11 cellular contexts compared by ENCODE assay signal in genomic region chr2:176080540-176081355, GRCh38. TPM values are rescaled to one million over a fixed set of nuclear protein-coding genes. Genes with fewer than 3 reads are reported as not detected.
DNase-seq lines count a peak whose midpoint lies in the region; ATAC-seq and TF ChIP-seq lines count a peak whose summit lies in the region.
"Had no signal": no experiment of that assay in that cellular context is flagged by ENCODE, and none has a peak within 500 bp of the region (broad histone marks: within the 10 kb centered on the region; RNA-seq: fewer than 3 reads in every experiment).

No MANE protein-coding gene starts in this region.

- H2AFZ ChIP-seq in osteoblast (ENCODE audit: low read length): no peak overlapping the region

- H3K4me3 Mint-ChIP-seq in Caco-2 (ENCODE audit: unreplicated experiment): peak overlapping the region; percentile 85

- H4K20me1 ChIP-seq in osteoblast (ENCODE audit: insufficient read depth, low read length): no peaks in the 10 kb centered on the region

- H3K36me3 ChIP-seq in Caco-2 (ENCODE audit: control insufficient read depth, insufficient read depth, low read length) (no peaks in the 10 kb centered on the region), colonic mucosa (no peaks in the 10 kb centered on the region), osteoblast (ENCODE audit: insufficient read depth, low read length) (no peaks in the 10 kb centered on the region), SJCRH30 (no peaks in the 10 kb centered on the region), right lobe of liver (no peaks in the 10 kb centered on the region), spleen (peaks cover 0 to 3% (median 0%) of the 10 kb centered on the region in 6 donors)

- POLR2A ChIA-PET in Caco-2 (lab: Charles Lee): no interaction called here

- peaks cover 57% of the 10 kb centered on the region for H3K27me3 Mint-ChIP-seq in Caco-2 (ENCODE audit: insufficient read depth, unreplicated experiment)

- H3K9me3 Mint-ChIP-seq in Caco-2 (ENCODE audit: unreplicated experiment): no peaks in the 10 kb centered on the region

- H3K36me3 Mint-ChIP-seq in Caco-2 (ENCODE audit: insufficient read depth, unreplicated experiment): peaks cover 5% of the 10 kb centered on the region

- ATAC-seq in right lobe of liver: no peak

- no TSS peak for BruUV-seq in Caco-2 (replicated peaks; lab: Mats Ljungman, UMichigan)

- H3K27me3 ChIP-seq in Caco-2 (replicated peaks; ENCODE audit: control insufficient read depth, insufficient read depth, low read length) (peaks cover 16% of the 10 kb centered on the region), colonic mucosa (peaks cover 95% of the 10 kb centered on the region), osteoblast (ENCODE audit: insufficient read depth, low read length) (peaks cover 97% of the 10 kb centered on the region), SJCRH30 (no peaks in the 10 kb centered on the region), right lobe of liver (peaks cover 39 to 87% of the 10 kb centered on the region in 2 donors), spleen (replicated peaks in 1 of 7) (peaks cover 28 to 100% (median 99%) of the 10 kb centered on the region in 7 donors)

- H3K9me3 ChIP-seq in Caco-2 (peaks cover 15% of the 10 kb centered on the region), colonic mucosa (no peaks in the 10 kb centered on the region), osteoblast (ENCODE audit: low read depth, low read length) (no peaks in the 10 kb centered on the region), SJCRH30 (replicated peaks) (no peaks in the 10 kb centered on the region), right lobe of liver (no peaks in the 10 kb centered on the region), spleen (peaks cover 0 to 57% (median 4%) of the 10 kb centered on the region in 8 donors)

- H3K79me2 ChIP-seq in osteoblast (ENCODE audit: insufficient read depth, low read length): no peaks in the 10 kb centered on the region

- CTCF ChIA-PET in Caco-2 (lab: Charles Lee): interaction anchor here (0.6 to 1.2 kb wide), 4 partner anchors 26 to 716 kb away, joined by 3 to 4 read pairs (median 3); no protein-coding TSS in a partner anchor

- H3K4me2 ChIP-seq in osteoblast (ENCODE audit: insufficient read depth, low read length): peak overlapping the region; percentile 43

- H3K9ac ChIP-seq in colonic mucosa (ENCODE audit: low read depth in 2 of 2, low read length in 2 of 2): no peak overlapping the region

- H3K27ac ChIP-seq in colonic mucosa (no peak overlapping the region), osteoblast (ENCODE audit: low read depth, low read length) (no peak overlapping the region), SJCRH30 (no peak overlapping the region), right lobe of liver (no peak overlapping the region), spleen (no peak overlapping the region)

- TF ChIP-seq CTCF in Caco-2 (IDR thresholded peaks at IDR 0.05; ENCODE audit: insufficient read depth in 1 of 2, low read depth in 1 of 2, low read length in 1 of 2, severe bottlenecking in 1 of 2, unreplicated experiment in 1 of 2) (no peak), colonic mucosa (IDR thresholded peaks at IDR 0.05) (no peak), osteoblast (IDR thresholded peaks at IDR 0.05; ENCODE audit: extremely low read depth, low read depth, low read length) (no peak), right lobe of liver (IDR thresholded peaks at IDR 0.05) (no peak), spleen (IDR thresholded peaks at IDR 0.05 in 8 of 11, conservative IDR thresholded peaks at IDR 0.05 in 3 of 11) (no peak)

- TF ChIP-seq POLR2A in right lobe of liver (IDR thresholded peaks at IDR 0.05) (no peak), spleen (IDR thresholded peaks at IDR 0.05) (no peak)

- H3K4me1 Mint-ChIP-seq in Caco-2 (ENCODE audit: low read depth, unreplicated experiment): peaks cover 19% of the 10 kb centered on the region

- intact Hi-C loops in Caco-2 (cut with micrococcal nuclease; ENCODE audit: unreplicated experiment) (loop anchor here (1.0 to 10.0 kb wide), 4 partner anchors 78 to 390 kb away; partner anchors contain the start of gene LNPK), colonic mucosa (cut with DNase I) (no loop called here), right lobe of liver (cut with DNase I) (loop anchor here in 1 of 2 donors (10.0 kb wide), 1 partner anchor 396 kb away; no protein-coding TSS in a partner anchor), spleen (cut with DNase I; ENCODE audit: low total_unique reads) (no loop called here)

- peak overlapping the region; percentile 33 for H3K4me3 ChIP-seq in Caco-2 (ENCODE audit: low read depth, low read length)
- peak overlapping the region; percentile 9 for H3K4me3 ChIP-seq in colonic mucosa
- peak overlapping the region; percentile 30 for H3K4me3 ChIP-seq in osteoblast (ENCODE audit: insufficient read depth, low read length)
- no peak overlapping the region for H3K4me3 ChIP-seq in SJCRH30
- no peak overlapping the region for H3K4me3 ChIP-seq in right lobe of liver
- H3K4me3 ChIP-seq in spleen: peak overlapping the region in 1 of 8 donors; percentile 53

- WGBS in right lobe of liver (ENCODE audit: insufficient coverage, low coverage, low lambda C conversion rate, missing lambda C conversion rate): 12% methylated on average over 24 of the region's 67 CpGs
- 6 to 15% (median 10%) methylated on average over 45 to 67 of the region's 67 CpGs for WGBS in spleen, 5 donors

- DNase-seq in Caco-2: peak; percentile 58 to 63
- DNase-seq in HT1080 (ENCODE audit: low read depth): peak; percentile 28
- DNase-seq in colonic mucosa: no peak
- DNase-seq in osteoblast (ENCODE audit: insufficient read length, low spot score, missing footprints): peak; percentile 68
- DNase-seq in SJCRH30: no peak
- no peak for DNase-seq in right lobe of liver
- no peak for DNase-seq in spleen
- no peak for DNase-seq in NCI-H2107 treated with DMSO at 0.1 percent for 48 hours (lab: John Stamatoyannopoulos, UW; ENCODE audit: unreplicated experiment)
- DNase-seq: midbrain had no signal

- peaks cover 10% of the 10 kb centered on the region; the same call in 1 of the 2 replicates for H3K4me1 ChIP-seq in Caco-2
- peaks cover 7% of the 10 kb centered on the region for H3K4me1 ChIP-seq in colonic mucosa
- no peaks in the 10 kb centered on the region for H3K4me1 ChIP-seq in osteoblast (ENCODE audit: insufficient read depth, low read length)
- H3K4me1 ChIP-seq in SJCRH30: no peaks in the 10 kb centered on the region
- H3K4me1 ChIP-seq in right lobe of liver: peaks cover 0 to 6% (median 0%) of the 10 kb centered on the region in 4 donors
- peaks cover 0 to 58% (median 35%) of the 10 kb centered on the region in 6 donors for H3K4me1 ChIP-seq in spleen

- H3K27ac Mint-ChIP-seq in Caco-2 (ENCODE audit: unreplicated experiment): no peak overlapping the region

RNA-seq across cellular contexts. Expression of gene EVX2, which starts 3.0 kb away (rescaled TPM):
- total RNA-seq in Caco-2 (2022) (0.07 TPM in 1 of 2 replicates, not detected in the other), colonic mucosa (not detected), osteoblast (under 0.01 TPM in 1 of 2 replicates, not detected in the other), right lobe of liver (not detected), spleen (not detected)
- total RNA-seq in HT1080 (2014; rRNA removed; shearing (Covaris generic)): not detected in 2 replicates
- 0.02 and 0.03 TPM in 2 replicates for polyA plus RNA-seq in HT1080 (2015; cell fraction: cytosol; rRNA removed)
- polyA plus RNA-seq in HT1080 (2015; cell fraction: nucleus; rRNA removed): 0.03 TPM in 1 of 2 replicates, not detected in the other
- total RNA-seq in SJCRH30 (2014; rRNA removed; shearing (Covaris generic)): not detected in 2 replicates
- polyA plus RNA-seq in spleen: not detected
- total RNA-seq: HepG2; T-helper 1 cell treated with Interleukin-12 subunit alpha and Interleukin-12 subunit beta and Interleukin-4 antibody, amounts not matched to agents 30 ng/mL and 1 ng/mL, for 36 hours had no signal
- polyA plus RNA-seq: HepG2 had no signal

RNA-seq across cellular contexts. Expression of gene HOXD13, which starts 11.8 kb away (rescaled TPM):
- total RNA-seq in Caco-2 (2022): not detected in 2 replicates
- 2.6 and 3.2 TPM in 2 replicates for total RNA-seq in HT1080 (2014; rRNA removed; shearing (Covaris generic))
- polyA plus RNA-seq in HT1080 (2015; cell fraction: cytosol; rRNA removed): 1.8 and 2.4 TPM in 2 replicates
- polyA plus RNA-seq in HT1080 (2015; cell fraction: nucleus; rRNA removed): 0.99 and 1.1 TPM in 2 replicates
- total RNA-seq in colonic mucosa: under 1 TPM; 0.32 to 0.77 TPM
- total RNA-seq in osteoblast: not detected in 2 replicates
- total RNA-seq in SJCRH30 (2014; rRNA removed; shearing (Covaris generic)): 11.0 and 13.6 TPM in 2 replicates
- total RNA-seq in right lobe of liver: not detected
- total RNA-seq in spleen: not detected
- polyA plus RNA-seq in spleen: not detected
- total RNA-seq: HepG2; T-helper 1 cell treated with Interleukin-12 subunit alpha and Interleukin-12 subunit beta and Interleukin-4 antibody, amounts not matched to agents 30 ng/mL and 1 ng/mL, for 36 hours had no signal
- polyA plus RNA-seq: HepG2 had no signal

RNA-seq across cellular contexts. Expression of gene HOXD12, which starts 18.8 kb away (rescaled TPM):
- not detected in 2 replicates for total RNA-seq in Caco-2 (2022)
- 0.10 TPM in 1 of 2 replicates, not detected in the other for total RNA-seq in HT1080 (2014; rRNA removed; shearing (Covaris generic))
- 0.21 TPM in 1 of 2 replicates, not detected in the other for polyA plus RNA-seq in HT1080 (2015; cell fraction: cytosol; rRNA removed)
- not detected in 2 replicates for polyA plus RNA-seq in HT1080 (2015; cell fraction: nucleus; rRNA removed)
- not detected for total RNA-seq in colonic mucosa
- total RNA-seq in osteoblast: not detected in 2 replicates
- 0.10 TPM in 1 of 2 replicates, not detected in the other for total RNA-seq in SJCRH30 (2014; rRNA removed; shearing (Covaris generic))
- total RNA-seq in right lobe of liver: not detected
- total RNA-seq in spleen: not detected
- polyA plus RNA-seq in spleen: not detected
- total RNA-seq: HepG2; T-helper 1 cell treated with Interleukin-12 subunit alpha and Interleukin-12 subunit beta and Interleukin-4 antibody, amounts not matched to agents 30 ng/mL and 1 ng/mL, for 36 hours had no signal
- polyA plus RNA-seq: HepG2 had no signal

RNA-seq across cellular contexts. Expression of gene HOXD11, which starts 26.3 kb away (rescaled TPM):
- not detected in 2 replicates for total RNA-seq in Caco-2 (2022)
- 6.4 and 8.9 TPM in 2 replicates for total RNA-seq in HT1080 (2014; rRNA removed; shearing (Covaris generic))
- polyA plus RNA-seq in HT1080 (2015; cell fraction: cytosol; rRNA removed): 4.8 and 6.2 TPM in 2 replicates
- polyA plus RNA-seq in HT1080 (2015; cell fraction: nucleus; rRNA removed): 10.6 and 11.0 TPM in 2 replicates
- total RNA-seq in colonic mucosa: 1 to 10 TPM in 1 of 2 donors, under 1 TPM in 1; 0.25 to 1.6 TPM
- not detected in 2 replicates for total RNA-seq in osteoblast
- total RNA-seq in SJCRH30 (2014; rRNA removed; shearing (Covaris generic)): 3.1 and 3.7 TPM in 2 replicates
- not detected for total RNA-seq in right lobe of liver
- total RNA-seq in spleen: not detected
- polyA plus RNA-seq in spleen: not detected
- total RNA-seq: HepG2; T-helper 1 cell treated with Interleukin-12 subunit alpha and Interleukin-12 subunit beta and Interleukin-4 antibody, amounts not matched to agents 30 ng/mL and 1 ng/mL, for 36 hours had no signal
- polyA plus RNA-seq: HepG2 had no signal

RNA-seq across cellular contexts. Expression of gene HOXD10, which starts 35.8 kb away (rescaled TPM):
- total RNA-seq in Caco-2 (2022) (not detected in 2 replicates), colonic mucosa (1 to 10 TPM in 1 of 2 donors, under 1 TPM in 1; 0.32 to 1.9 TPM), osteoblast (not detected in 2 replicates), right lobe of liver (not detected), spleen (not detected)
- 8.6 and 10.5 TPM in 2 replicates for total RNA-seq in HT1080 (2014; rRNA removed; shearing (Covaris generic))
- 3.3 and 4.7 TPM in 2 replicates for polyA plus RNA-seq in HT1080 (2015; cell fraction: cytosol; rRNA removed)
- 13.0 and 19.5 TPM in 2 replicates for polyA plus RNA-seq in HT1080 (2015; cell fraction: nucleus; rRNA removed)
- 1.3 and 2.2 TPM in 2 replicates for total RNA-seq in SJCRH30 (2014; rRNA removed; shearing (Covaris generic))
- polyA plus RNA-seq in spleen: under 1 TPM in 1 of 3 donors, not detected in 2; 0.06 TPM
- total RNA-seq: HepG2; T-helper 1 cell treated with Interleukin-12 subunit alpha and Interleukin-12 subunit beta and Interleukin-4 antibody, amounts not matched to agents 30 ng/mL and 1 ng/mL, for 36 hours had no signal
- polyA plus RNA-seq: HepG2 had no signal

Comparison
In these comparisons a context has a peak if more than half of its experiments do, and no peak if none do; other contexts are left out.
1. DNase-seq: peak in Caco-2 (2 of 2), HT1080 (single experiment) and osteoblast (single experiment); none in colonic mucosa (single experiment), SJCRH30 (0 of 2), right lobe of liver (0 of 3), spleen (single experiment) and NCI-H2107 treated with DMSO at 0.1 percent for 48 hours (single experiment).
2. H3K4me3 ChIP-seq: peak in Caco-2 (single experiment), colonic mucosa (single experiment) and osteoblast (single experiment); none in SJCRH30 (single experiment) and right lobe of liver (0 of 3).